In the genomic region with DNA sequence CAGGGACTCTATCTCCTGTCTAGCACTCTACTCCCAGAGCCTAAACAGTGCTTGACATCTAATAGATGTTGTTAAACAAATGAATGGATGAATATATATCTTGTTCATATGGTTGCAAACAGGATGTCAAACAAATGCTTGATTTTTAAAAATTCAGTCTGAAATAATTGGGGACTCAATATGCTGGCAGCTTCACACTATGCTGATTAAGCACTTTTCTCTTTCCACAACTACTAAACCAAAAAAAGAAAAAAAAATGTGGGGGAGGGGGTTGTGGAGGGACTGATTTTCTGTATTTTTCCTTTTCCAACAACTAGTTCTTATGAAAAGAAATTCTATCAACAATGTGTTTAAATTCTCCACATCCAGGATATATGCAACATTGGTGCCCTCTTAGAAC, we compare ENCODE assay signal across 34 cellular contexts.
"Had no signal": no experiment of that assay in that cellular context is flagged by ENCODE, and none has a peak within 500 bp of the region (broad histone marks: within the 10 kb centered on the region; RNA-seq: fewer than 3 reads in every experiment).

No MANE protein-coding gene starts in this region.

- FAIRE-seq: astrocyte, colon, TTC549 had no signal

- H3K9me3 ChIP-seq: adrenal gland, body of pancreas, breast epithelium had no signal

- H3K4me3 ChIP-seq: adrenal gland, body of pancreas, breast epithelium had no signal

- H3K27ac ChIP-seq: adrenal gland, body of pancreas, brain microvascular endothelial cell, breast epithelium, WERI-Rb-1 had no signal

- H3K4me1 ChIP-seq: adrenal gland, body of pancreas, breast epithelium had no signal

- DNase-seq: activated CD4-positive, alpha-beta memory T cell treated with anti-CD3 and anti-CD28 coated beads for 36 hours; activated CD4-positive, alpha-beta T cell treated with anti-CD3 and anti-CD28 coated beads for 4 hours; activated CD4-positive, alpha-beta T cell treated with anti-CD3 and anti-CD28 coated beads, Interleukin-2, amount 10 ng/mL, durations not matched to agents 24 days and 14 days; activated CD4-positive, alpha-beta T cell treated with anti-CD3 and anti-CD28 coated beads, Interleukin-2, amount 50 U/mL, for 1 hour; activated CD4-positive, alpha-beta T cell treated with anti-CD3 and anti-CD28 coated beads, Interleukin-2, amount 50 U/mL, for 4 hours; activated CD4-positive, CD25-positive, alpha-beta regulatory T cell treated with anti-CD3 and anti-CD28 coated beads, Interleukin-2, amount 50 U/mL, for 72 hours; activated CD8-positive, alpha-beta memory T cell treated with anti-CD3 and anti-CD28 coated beads, Interleukin-2, amount 50 U/mL, for 4 hours; activated CD8-positive, alpha-beta T cell treated with anti-CD3 and anti-CD28 coated beads for 36 hours; activated effector memory CD4-positive, alpha-beta T cell treated with anti-CD3 and anti-CD28 coated beads, Interleukin-2, amount 50 U/mL, for 16 hours; activated gamma-delta T cell treated with Interleukin-2 at 50 U/mL for 16 hours; activated naive CD4-positive, alpha-beta T cell; activated naive CD4-positive, alpha-beta T cell treated with anti-CD3 and anti-CD28 coated beads for 36 hours; activated naive CD4-positive, alpha-beta T cell treated with anti-CD3 and anti-CD28 coated beads, Interleukin-2, amount 50 U/mL, for 16 hours; activated naive CD8-positive, alpha-beta T cell treated with anti-CD3 and anti-CD28 coated beads for 36 hours; activated T-cell treated with anti-CD3 and anti-CD28 coated beads for 4 hours; activated T-cell treated with anti-CD3 and anti-CD28 coated beads, Interleukin-2, amount 50 U/mL, for 1 hour; activated T-cell treated with anti-CD3 and anti-CD28 coated beads, Interleukin-2, amount 50 U/mL, for 4 hours; activated T-cell treated with anti-CD3 and anti-CD28 coated beads, Interleukin-2, amount 50 U/mL, for 72 hours; adrenal gland; amniotic stem cell; aorta; body of pancreas; brain microvascular endothelial cell; central memory CD4-positive, alpha-beta T cell; T-helper 2 cell; T-helper 9 cell; WERI-Rb-1 had no signal

- ATAC-seq: activated CD8-positive, alpha-beta T cell treated with anti-CD3 and anti-CD28 coated beads for 36 hours; activated naive CD4-positive, alpha-beta T cell treated with anti-CD3 and anti-CD28 coated beads, Interleukin-2, amount 50 U/mL, for 72 hours; activated T-cell treated with anti-CD3 and anti-CD28 coated beads, Interleukin-2, amount 50 U/mL, for 4 hours; activated T-cell treated with anti-CD3 and anti-CD28 coated beads, Interleukin-2, amount 50 U/mL, for 72 hours; activated T-helper 17 cell treated with anti-CD3 and anti-CD28 coated beads, Interleukin-2, amount 50 U/mL, for 72 hours; body of pancreas; WTC11 had no signal

- H3K27me3 ChIP-seq: adrenal gland, body of pancreas, brain microvascular endothelial cell, breast epithelium had no signal

- H3K36me3 ChIP-seq: adrenal gland, brain microvascular endothelial cell, breast epithelium, WERI-Rb-1 had no signal
